1 cellular context compared by ENCODE assay signal in genomic region chr15:57570340-57570739, GRCh38.
TF ChIP-seq lines count a peak whose summit lies in the region.

No MANE protein-coding gene starts in this region.

TF ChIP-seq in WTC11, 78 proteins besides CTCF, POLR2A, EP300 and RAD21 (continued from another document):
- TF ChIP-seq IRF1 (CRISPR knock-in tag; IDR thresholded peaks at IDR 0.05) = no peak
